22 cellular contexts compared by ENCODE assay signal in the genomic region with DNA sequence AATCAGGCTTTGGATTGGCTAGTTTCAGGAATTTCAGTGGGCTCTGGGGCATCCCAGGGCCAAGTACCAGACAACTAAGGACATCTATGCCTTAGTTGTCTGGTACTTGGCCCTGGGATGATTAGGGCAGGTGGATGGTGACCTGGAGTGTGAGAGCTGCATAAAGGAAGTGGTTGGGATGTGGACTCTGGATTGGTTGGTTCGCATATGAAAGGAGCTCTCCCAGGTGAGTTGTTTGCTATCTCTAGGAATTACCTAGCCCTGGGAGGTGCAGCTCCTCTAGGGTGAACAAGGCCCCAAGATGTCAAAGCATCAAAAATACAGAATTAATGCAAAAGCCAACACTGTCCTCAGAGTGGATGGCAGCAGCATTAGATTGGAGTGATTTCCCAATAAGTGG.
"Had no signal": no experiment of that assay in that cellular context is flagged by ENCODE, and none has a peak within 500 bp of the region (broad histone marks: within the 10 kb centered on the region; RNA-seq: fewer than 3 reads in every experiment).

No MANE protein-coding gene starts in this region.

- H3K9me3 ChIP-seq: SJSA1 had no signal

- DNase-seq: KBM-7, MV-4-11, NCI-H1048, NCI-H1105, NCI-H1417, NCI-H146, NCI-H187, NCI-H2029, NCI-H2081 treated with DMSO at 0.1 percent for 48 hours, NCI-H2171, NCI-H226, NCI-H446, NCI-H510A, NCI-H524 treated with DMSO at 0.1 percent for 48 hours, NCI-H69, NCI-H774, Right ventricle myocardium superior, RPMI8226, SIG-M5 had no signal

- H3K4me1 ChIP-seq: SJSA1 had no signal

- H3K27ac ChIP-seq: SJSA1, SK-N-MC had no signal

- FAIRE-seq: RCC 7860 had no signal

- H3K4me3 ChIP-seq: SJSA1, SK-N-MC had no signal

- H3K36me3 ChIP-seq: SJSA1 had no signal

- H3K27me3 ChIP-seq: SJSA1 had no signal
